ENCODE assay signal across 10 cellular contexts in genomic region chr1:187413770-187414169, GRCh38.
DNase-seq lines count a peak whose midpoint lies in the region; ATAC-seq and TF ChIP-seq lines count a peak whose summit lies in the region.
"Had no signal": no experiment of that assay in that cellular context is flagged by ENCODE, and none has a peak within 500 bp of the region (broad histone marks: within the 10 kb centered on the region; RNA-seq: fewer than 3 reads in every experiment).

No MANE protein-coding gene starts in this region.

- H3K27me3 ChIP-seq in HCT116 (ENCODE audit: insufficient read depth, low read length): no peaks in the 10 kb centered on the region
- no peaks in the 10 kb centered on the region for H3K27me3 ChIP-seq in neural cell (ENCODE audit: insufficient read depth, low read depth, low read length)

- H3K9me2 ChIP-seq in HCT116 (ENCODE audit: insufficient read depth): no peaks in the 10 kb centered on the region
- no peaks in the 10 kb centered on the region for H3K9me2 ChIP-seq in neural cell (ENCODE audit: insufficient read depth, low read length)

- H3K4me1 ChIP-seq in HCT116 (ENCODE audit: control insufficient read depth in 1 of 2, insufficient read depth in 2 of 2, low read length in 2 of 2): no peaks in the 10 kb centered on the region

- H3K36me3 ChIP-seq in HCT116 (ENCODE audit: control insufficient read depth in 1 of 2, insufficient read depth in 2 of 2, low read length in 2 of 2): no peaks in the 10 kb centered on the region
- no peaks in the 10 kb centered on the region for H3K36me3 ChIP-seq in neural cell (ENCODE audit: insufficient read depth, low read length)

- H3K4me2 ChIP-seq in HCT116 (ENCODE audit: low read length) (no peak overlapping the region), neural cell (ENCODE audit: low read length) (no peak overlapping the region)

- RAD21 ChIA-PET in HCT116 (lab: Charles Lee; ENCODE audit: low non-redundant PET in 1 of 2, low total read pairs in 2 of 2, uncharacterized antibody in 2 of 2, unreplicated experiment in 2 of 2): no interaction called here

- intact Hi-C loops in HCT116 (cut with micrococcal nuclease) (no loop called here), sciatic nerve (cut with DNase I) (no loop called here)

- DNase-seq in HCT116 (ENCODE audit: low read depth, low spot score) (peak; percentile 7), NCI-H345 (lab: John Stamatoyannopoulos, UW) (peak; percentile 32), astrocyte of the spinal cord (ENCODE audit: low read depth, low spot score) (peak; percentile 23), medulla oblongata (ENCODE audit: extremely low spot score) (no peak), sciatic nerve (ENCODE audit: low spot score) (no peak)
- DNase-seq in stimulated activated naive CD8-positive, alpha-beta T cell treated with anti-CD3 and anti-CD28 coated beads, Interleukin-15, amount 100 ng/mL, for 72 hours: no peak
- DNase-seq: effector memory CD8-positive, alpha-beta T cell; posterior cingulate gyrus; T-cell had no signal

- POLR2A ChIA-PET in HCT116 (lab: Charles Lee): no interaction called here

- H3K27ac Mint-ChIP-seq in stimulated activated naive CD8-positive, alpha-beta T cell treated with anti-CD3 and anti-CD28 coated beads, Interleukin-15, amount 100 ng/mL, for 72 hours: no peak overlapping the region
- H3K27ac Mint-ChIP-seq: effector memory CD8-positive, alpha-beta T cell; T-cell had no signal

- H3K4me3 ChIP-seq in HCT116 (replicated peaks in 1 of 2; ENCODE audit: low read depth in 1 of 2, low read length in 2 of 2) (no peak overlapping the region), astrocyte of the spinal cord (ENCODE audit: low read depth, low read length) (no peak overlapping the region), neural cell (ENCODE audit: low read length) (peak overlapping the region; percentile 3)

- peaks cover 0 to 5% of the 10 kb centered on the region in 2 donors for H3K9me3 Mint-ChIP-seq in stimulated activated naive CD8-positive, alpha-beta T cell treated with anti-CD3 and anti-CD28 coated beads, Interleukin-15, amount 100 ng/mL, for 72 hours

- TF ChIP-seq CTCF in HCT116 (IDR thresholded peaks at IDR 0.05 in 2 of 3, conservative IDR thresholded peaks at IDR 0.05 in 1 of 3; ENCODE audit: borderline replicate concordance in 1 of 3, insufficient read depth in 1 of 3, low read depth in 2 of 3, low read length in 2 of 3) (peak; percentile 7 to 50 (median 37); a peak in 3 of 6 replicates), astrocyte of the spinal cord (IDR thresholded peaks at IDR 0.05; ENCODE audit: low read depth, low read length) (peak; percentile 10), neural cell (IDR thresholded peaks at IDR 0.05; ENCODE audit: poor library complexity, severe bottlenecking) (peak; percentile 83)

- ATAC-seq in HCT116 (peak; percentile 58; the same call in 1 of the 2 replicates), sciatic nerve (no peak)
- no peak for ATAC-seq in stimulated activated naive CD8-positive, alpha-beta T cell treated with anti-CD3 and anti-CD28 coated beads, Interleukin-15, amount 100 ng/mL, for 72 hours
- ATAC-seq: effector memory CD8-positive, alpha-beta T cell; T-cell had no signal

- H3K4me1 Mint-ChIP-seq in stimulated activated naive CD8-positive, alpha-beta T cell treated with anti-CD3 and anti-CD28 coated beads, Interleukin-15, amount 100 ng/mL, for 72 hours: no peaks in the 10 kb centered on the region
- H3K4me1 Mint-ChIP-seq: T-cell had no signal

- H3K9me3 ChIP-seq in HCT116 (ENCODE audit: control insufficient read depth in 1 of 2, insufficient read depth in 1 of 2, low read depth in 1 of 2, low read length in 2 of 2) (no peaks in the 10 kb centered on the region), neural cell (ENCODE audit: low read length) (no peaks in the 10 kb centered on the region)

- TF ChIP-seq EP300 in neural cell (conservative IDR thresholded peaks at IDR 0.05; ENCODE audit: poor library complexity, severe bottlenecking): no peak

- H3K4me3 Mint-ChIP-seq in stimulated activated naive CD8-positive, alpha-beta T cell treated with anti-CD3 and anti-CD28 coated beads, Interleukin-15, amount 100 ng/mL, for 72 hours: no peak overlapping the region
- H3K4me3 Mint-ChIP-seq: effector memory CD8-positive, alpha-beta T cell; T-cell had no signal

- TF ChIP-seq RAD21 in HCT116 (IDR thresholded peaks at IDR 0.05; ENCODE audit: low read depth) (peak; percentile 74), neural cell (conservative IDR thresholded peaks at IDR 0.05) (peak; percentile 89)

- H2AFZ ChIP-seq in HCT116 (ENCODE audit: low read depth, low read length, poor library complexity, severe bottlenecking) (no peak overlapping the region), neural cell (ENCODE audit: low read depth, low read length) (no peak overlapping the region)

- CTCF ChIA-PET in HCT116 (lab: Charles Lee): interaction anchor here (0.6 to 1.1 kb wide), 3 partner anchors 137 to 1693 kb away, joined by 3 read pairs; no protein-coding TSS in a partner anchor

- no peak overlapping the region for H3K9ac ChIP-seq in HCT116 (ENCODE audit: low read length)
- H3K9ac ChIP-seq in neural cell (ENCODE audit: low read length): no peak overlapping the region

- H3F3A ChIP-seq in neural cell (ENCODE audit: insufficient read depth, low read length, poor library complexity, severe bottlenecking): peaks cover 3% of the 10 kb centered on the region

- H3K27me3 Mint-ChIP-seq in stimulated activated naive CD8-positive, alpha-beta T cell treated with anti-CD3 and anti-CD28 coated beads, Interleukin-15, amount 100 ng/mL, for 72 hours: no peaks in the 10 kb centered on the region
- H3K27me3 Mint-ChIP-seq: effector memory CD8-positive, alpha-beta T cell; T-cell had no signal

- H3K79me2 ChIP-seq in HCT116 (ENCODE audit: insufficient read depth, low read length) (no peaks in the 10 kb centered on the region), neural cell (replicated peaks; ENCODE audit: insufficient read depth, low read length) (no peaks in the 10 kb centered on the region)

- no TSS peak for BruUV-seq in HCT116 (replicated peaks; lab: Mats Ljungman, UMichigan)

- no peak for TF ChIP-seq POLR2A in HCT116 (IDR thresholded peaks at IDR 0.05; ENCODE audit: borderline replicate concordance, extremely low read depth, insufficient read depth, insufficient read length)

- H4K20me1 ChIP-seq in HCT116 (ENCODE audit: insufficient read depth): no peaks in the 10 kb centered on the region
- H4K20me1 ChIP-seq in neural cell (ENCODE audit: insufficient read depth): no peaks in the 10 kb centered on the region

- in situ Hi-C loops in astrocyte of the spinal cord (cut with HindIII; ENCODE audit: low sequenced_read_pairs): no loop called here

- H3K27ac ChIP-seq in HCT116 (ENCODE audit: low read depth, low read length) (no peak overlapping the region), neural cell (ENCODE audit: low read length) (peak overlapping the region; percentile 59)

TF ChIP-seq in HCT116, 20 proteins besides CTCF, POLR2A, EP300 and RAD21 (continues in another document):
- no peak for TF ChIP-seq POLR2AphosphoS5 (IDR thresholded peaks at IDR 0.05; ENCODE audit: low read depth, low read length)
- no peak for TF ChIP-seq ZNF274 (IDR thresholded peaks at IDR 0.05; ENCODE audit: low read depth, low read length)
- TF ChIP-seq CEBPB (IDR thresholded peaks at IDR 0.05; ENCODE audit: low read depth): no peak
- no peak for TF ChIP-seq YY1 (IDR thresholded peaks at IDR 0.05; ENCODE audit: extremely low read depth, insufficient replicate concordance, low read depth, low read length)
- TF ChIP-seq EZH2 (IDR thresholded peaks at IDR 0.05): no peak
- no peak for TF ChIP-seq SRF (IDR thresholded peaks at IDR 0.05; ENCODE audit: low read depth)
- TF ChIP-seq, protein P1, sequence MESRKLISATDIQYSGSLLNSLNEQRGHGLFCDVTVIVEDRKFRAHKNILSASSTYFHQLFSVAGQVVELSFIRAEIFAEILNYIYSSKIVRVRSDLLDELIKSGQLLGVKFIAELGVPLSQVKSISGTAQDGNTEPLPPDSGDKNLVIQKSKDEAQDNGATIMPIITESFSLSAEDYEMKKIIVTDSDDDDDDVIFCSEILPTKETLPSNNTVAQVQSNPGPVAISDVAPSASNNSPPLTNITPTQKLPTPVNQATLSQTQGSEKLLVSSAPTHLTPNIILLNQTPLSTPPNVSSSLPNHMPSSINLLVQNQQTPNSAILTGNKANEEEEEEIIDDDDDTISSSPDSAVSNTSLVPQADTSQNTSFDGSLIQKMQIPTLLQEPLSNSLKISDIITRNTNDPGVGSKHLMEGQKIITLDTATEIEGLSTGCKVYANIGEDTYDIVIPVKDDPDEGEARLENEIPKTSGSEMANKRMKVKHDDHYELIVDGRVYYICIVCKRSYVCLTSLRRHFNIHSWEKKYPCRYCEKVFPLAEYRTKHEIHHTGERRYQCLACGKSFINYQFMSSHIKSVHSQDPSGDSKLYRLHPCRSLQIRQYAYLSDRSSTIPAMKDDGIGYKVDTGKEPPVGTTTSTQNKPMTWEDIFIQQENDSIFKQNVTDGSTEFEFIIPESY (IDR thresholded peaks at IDR 0.05; ENCODE audit: extremely low read depth, insufficient replicate concordance, low read length): no peak

TF ChIP-seq in neural cell, 6 proteins besides CTCF, POLR2A, EP300 and RAD21:
- TF ChIP-seq SMC3 (conservative IDR thresholded peaks at IDR 0.05; ENCODE audit: poor library complexity): peak; percentile 80
- no peak for TF ChIP-seq POLR2AphosphoS5 (IDR thresholded peaks at IDR 0.05)
- TF ChIP-seq TAF1 (IDR thresholded peaks at IDR 0.05; ENCODE audit: low read depth): no peak
- no peak for TF ChIP-seq MXI1 (conservative IDR thresholded peaks at IDR 0.05; ENCODE audit: poor library complexity, severe bottlenecking)

Comparison
In these comparisons a context has a peak if more than half of its experiments do, and no peak if none do; other contexts are left out.
1. DNase-seq: peak in HCT116 (single experiment), NCI-H345 (single experiment) and astrocyte of the spinal cord (single experiment); none in medulla oblongata (single experiment), stimulated activated naive CD8-positive, alpha-beta T cell treated with anti-CD3 and anti-CD28 coated beads, Interleukin-15, amount 100 ng/mL, for 72 hours (0 of 2) and sciatic nerve (single experiment).
2. CTCF ChIP-seq: peak in every context shown above with its lines; median percentile 83 in neural cell; 37 in HCT116; 10 in astrocyte of the spinal cord.